Comparison of ENCODE assay signal across 25 cellular contexts in genomic region chr6:147459772-147460171, GRCh38. TPM values are rescaled to one million over a fixed set of nuclear protein-coding genes. Genes with fewer than 3 reads are reported as not detected.
"Had no signal": no experiment of that assay in that cellular context is flagged by ENCODE, and none has a peak within 500 bp of the region (broad histone marks: within the 10 kb centered on the region; RNA-seq: fewer than 3 reads in every experiment).

No MANE protein-coding gene starts in this region.

- H3K27me3 ChIP-seq: dorsolateral prefrontal cortex, esophagus muscularis mucosa, gastrocnemius medialis, hepatocyte, left lung, neural progenitor cell, tibial nerve, upper lobe of right lung, vagina had no signal

- H3K27ac ChIP-seq: dorsolateral prefrontal cortex, esophagus muscularis mucosa, gastrocnemius medialis, hepatocyte, left lung, neural progenitor cell, parathyroid adenoma, prostate gland, thoracic aorta, tibial nerve, upper lobe of right lung, vagina had no signal

- H3K4me2 ChIP-seq: hepatocyte, neural progenitor cell had no signal

- H3K36me3 ChIP-seq: esophagus muscularis mucosa, gastrocnemius medialis, left lung, neural progenitor cell, prostate gland, thoracic aorta, tibial nerve, upper lobe of right lung, vagina had no signal

- H2AFZ ChIP-seq: hepatocyte, neural progenitor cell, parathyroid adenoma had no signal

- H3K4me3 ChIP-seq: dorsolateral prefrontal cortex, esophagus muscularis mucosa, gastrocnemius medialis, hepatocyte, left lung, neural progenitor cell, prostate gland, thoracic aorta, tibial nerve, upper lobe of right lung, vagina had no signal

- FAIRE-seq: colon, islet of Langerhans, small intestine had no signal

- DNase-seq: dorsolateral prefrontal cortex; effector CD4-positive, alpha-beta T cell; gastrocnemius medialis; head of caudate nucleus; left cardiac atrium; left lung; mesendoderm; midbrain; naive thymus-derived CD4-positive, alpha-beta T cell; right cardiac atrium; small intestine; stimulated activated CD4-positive, alpha-beta T cell treated with anti-CD3 and anti-CD28 coated beads, Interleukin-15, amount 100 ng/mL, for 24 hours; stimulated activated CD4-positive, alpha-beta T cell treated with anti-CD3 and anti-CD28 coated beads, Interleukin-2, amount 100 ng/mL, for 48 hours; stimulated activated naive B cell treated with anti-CD40 and anti-IgM and Interleukin-4, amounts not matched to agents 10 μg/mL and 1 μg/mL and 100 μg/mL, for 72 hours; upper lobe of right lung had no signal

- H3K9me3 ChIP-seq: gastrocnemius medialis, prostate gland, thoracic aorta, upper lobe of right lung, vagina had no signal

- H3K79me2 ChIP-seq: hepatocyte, parathyroid adenoma had no signal

- H3K9ac ChIP-seq: neural progenitor cell, parathyroid adenoma had no signal

- ATAC-seq: gastrocnemius medialis; left cardiac atrium; left lung; naive thymus-derived CD4-positive, alpha-beta T cell; right cardiac atrium; stimulated activated naive B cell treated with anti-CD40 and anti-IgM and Interleukin-4, amounts not matched to agents 10 μg/mL and 1 μg/mL and 100 μg/mL, for 72 hours; upper lobe of right lung had no signal

- H3K4me1 ChIP-seq: esophagus muscularis mucosa, gastrocnemius medialis, left lung, neural progenitor cell, parathyroid adenoma, prostate gland, tibial nerve, upper lobe of right lung, vagina had no signal

RNA-seq across cellular contexts. Expression of gene SAMD5, which starts 48.7 kb away (rescaled TPM):
- total RNA-seq: naive thymus-derived CD4-positive, alpha-beta T cell had no signal
- polyA plus RNA-seq: naive thymus-derived CD4-positive, alpha-beta T cell had no signal
